Comparison of ENCODE assay signal across 8 cellular contexts in genomic region chr11:10366568-10367331, GRCh38.
DNase-seq lines count a peak whose midpoint lies in the region; ATAC-seq, FAIRE-seq and TF ChIP-seq lines count a peak whose summit lies in the region.

No MANE protein-coding gene starts in this region.

- H3K27ac ChIP-seq in K562 (ENCODE audit: extremely low read depth, low read depth, low read length), result no peak overlapping the region

- DNase-seq in GM12864 (ENCODE audit: low read depth) (peak; percentile 76), NCI-H1694 (lab: John Stamatoyannopoulos, UW) (peak; percentile 38), T1000 (lab: John Stamatoyannopoulos, UW) (peak; percentile 64), K562 (ENCODE audit: extremely low read depth in 1 of 4, low spot score in 3 of 4) (peak; percentile 68 to 87 (median 75)), iPS DF 4.7 (ENCODE audit: extremely low read depth, low spot score) (peak; percentile 95)
- DNase-seq in stimulated activated CD4-positive, alpha-beta T cell treated with anti-CD3 and anti-CD28 coated beads, Interleukin-12 subunit alpha, Interleukin-12 subunit beta, amount 100 ng/mL, for 48 hours (ENCODE audit: low read depth in 2 of 3, low spot score in 1 of 3), result peak; percentile 44 to 70 (median 54)

- H3K9me1 ChIP-seq in K562 (ENCODE audit: control insufficient read depth, insufficient read depth, low read length), result no peaks in the 10 kb centered on the region

- BruUV-seq in K562 (replicated peaks; lab: Mats Ljungman, UMichigan), result no TSS peak

- 3% methylated on average over 8 of the region's 8 CpGs for WGBS in K562 (ENCODE audit: insufficient coverage, low coverage, missing lambda C conversion rate)

- H3K27me3 ChIP-seq in K562 (ENCODE audit: control insufficient read depth in 2 of 2, insufficient read depth in 2 of 2, low read length in 2 of 2), result peaks cover 0 to 4% of the 10 kb centered on the region in 2 experiments; a peak in 1 of 5 replicates

- H2AFZ ChIP-seq in K562 (ENCODE audit: low read depth, low read length), result peak overlapping the region; percentile 86

- CTCF ChIA-PET in K562 (lab: Yijun Ruan, JAX; ENCODE audit: low intra/inter-chr PET ratio), result interaction anchor here (1.2 to 1.3 kb wide), 3 partner anchors 15 to 185 kb away, joined by 3 to 5 read pairs (median 4); no protein-coding TSS in a partner anchor

- H4K20me1 ChIP-seq in K562 (replicated peaks; ENCODE audit: control insufficient read depth, insufficient read depth, low read length), result no peaks in the 10 kb centered on the region

- peak; percentile 94 for TF ChIP-seq CTCF in GM12864 (IDR thresholded peaks at IDR 0.05; ENCODE audit: low read depth, low read length, missing control alignments)
- peak; percentile 91 to 93 (median 91) for TF ChIP-seq CTCF in K562 (IDR thresholded peaks at IDR 0.05 in 2 of 3, conservative IDR thresholded peaks at IDR 0.05 in 1 of 3; ENCODE audit: insufficient read depth in 2 of 3, low read depth in 1 of 3, low read length in 3 of 3)

- H3K79me2 ChIP-seq in K562 (ENCODE audit: control insufficient read depth, insufficient read depth, low read length), result no peaks in the 10 kb centered on the region

- H3K4me3 ChIP-seq in GM12864 (ENCODE audit: low read depth, low read length) (no peak overlapping the region), K562 (no peak overlapping the region)

- peak; percentile 96 for FAIRE-seq in K562 (lab: Jason Lieb, UNC)

- peak; percentile 68 to 85 for TF ChIP-seq RAD21 in K562 (CRISPR knock-in tag; conservative IDR thresholded peaks at IDR 0.05 in 1 of 2, IDR thresholded peaks at IDR 0.05 in 1 of 2)

- H3K36me3 ChIP-seq in K562 (ENCODE audit: control insufficient read depth, insufficient read depth, low read length), result no peaks in the 10 kb centered on the region

- POLR2A ChIA-PET in K562 (lab: Yijun Ruan, JAX), result interaction anchor here (0.6 to 1.6 kb wide), 6 partner anchors 12 to 567 kb away, joined by 3 read pairs; partner anchors contain the start of gene CTR9

- no peak overlapping the region for H3K9ac ChIP-seq in K562 (ENCODE audit: insufficient read depth in 1 of 2, low read depth in 2 of 2, low read length in 2 of 2)

- H3K9me3 ChIP-seq in K562 (replicated peaks; ENCODE audit: control insufficient read depth, insufficient read depth, low read depth, low read length), result no peaks in the 10 kb centered on the region; the same call in 1 of the 2 replicates

- TF ChIP-seq EP300 in K562 (IDR thresholded peaks at IDR 0.05; ENCODE audit: low read length), result 0 out of 2 replicates have a peak, but pooled peaks have one; percentile 14

- no peak for TF ChIP-seq POLR2A in K562 (conservative IDR thresholded peaks at IDR 0.05)

- peak overlapping the region; percentile 68 for H3K4me2 ChIP-seq in K562 (ENCODE audit: insufficient read depth, low read length)

- intact Hi-C loops in K562 (cut with micrococcal nuclease), result loop anchor here (1.0 to 5.0 kb wide), 5 partner anchors 44 to 609 kb away; no protein-coding TSS in a partner anchor

- ATAC-seq in HG02763 (IDR thresholded peaks at IDR 0.05; ENCODE audit: unreplicated experiment) (peak; percentile 41), K562 (peak; percentile 99), GM19324 (IDR thresholded peaks at IDR 0.05; ENCODE audit: low FRiP score, unreplicated experiment) (no peak)

- H3K4me1 ChIP-seq in K562 (replicated peaks in 1 of 2; ENCODE audit: control insufficient read depth in 2 of 2, insufficient read depth in 2 of 2, low read length in 2 of 2), result peaks cover 3 to 4% of the 10 kb centered on the region in 2 experiments; a peak in 3 of 5 replicates

- in situ Hi-C loops in K562 (cut with MboI), result no loop called here

TF ChIP-seq in K562, 482 proteins besides CTCF, POLR2A, EP300 and RAD21 (continues in another document):
- TF ChIP-seq, protein P1, sequence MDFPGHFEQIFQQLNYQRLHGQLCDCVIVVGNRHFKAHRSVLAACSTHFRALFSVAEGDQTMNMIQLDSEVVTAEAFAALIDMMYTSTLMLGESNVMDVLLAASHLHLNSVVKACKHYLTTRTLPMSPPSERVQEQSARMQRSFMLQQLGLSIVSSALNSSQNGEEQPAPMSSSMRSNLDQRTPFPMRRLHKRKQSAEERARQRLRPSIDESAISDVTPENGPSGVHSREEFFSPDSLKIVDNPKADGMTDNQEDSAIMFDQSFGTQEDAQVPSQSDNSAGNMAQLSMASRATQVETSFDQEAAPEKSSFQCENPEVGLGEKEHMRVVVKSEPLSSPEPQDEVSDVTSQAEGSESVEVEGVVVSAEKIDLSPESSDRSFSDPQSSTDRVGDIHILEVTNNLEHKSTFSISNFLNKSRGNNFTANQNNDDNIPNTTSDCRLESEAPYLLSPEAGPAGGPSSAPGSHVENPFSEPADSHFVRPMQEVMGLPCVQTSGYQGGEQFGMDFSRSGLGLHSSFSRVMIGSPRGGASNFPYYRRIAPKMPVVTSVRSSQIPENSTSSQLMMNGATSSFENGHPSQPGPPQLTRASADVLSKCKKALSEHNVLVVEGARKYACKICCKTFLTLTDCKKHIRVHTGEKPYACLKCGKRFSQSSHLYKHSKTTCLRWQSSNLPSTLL (IDR thresholded peaks at IDR 0.05), result no peak
- TF ChIP-seq, protein P2, sequence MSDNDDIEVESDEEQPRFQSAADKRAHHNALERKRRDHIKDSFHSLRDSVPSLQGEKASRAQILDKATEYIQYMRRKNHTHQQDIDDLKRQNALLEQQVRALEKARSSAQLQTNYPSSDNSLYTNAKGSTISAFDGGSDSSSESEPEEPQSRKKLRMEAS (CRISPR knock-in tag; IDR thresholded peaks at IDR 0.05), result peak; percentile 76
- TF ChIP-seq NCOA6 (IDR thresholded peaks at IDR 0.05) (no peak), DPF2 (IDR thresholded peaks at IDR 0.05) (peak; percentile 58), GABPA (tag; conservative IDR thresholded peaks at IDR 0.05; ENCODE audit: low read depth) (no peak), TBP (optimal IDR thresholded peaks at IDR 0.05; ENCODE audit: low read depth, low read length) (peak; percentile 26), XRCC3 (IDR thresholded peaks at IDR 0.05) (no peak), U2AF1 (optimal IDR thresholded peaks at IDR 0.05; ENCODE audit: low read depth, low read length) (no peak), RFX7 (CRISPR knock-in tag; IDR thresholded peaks at IDR 0.05) (no peak), CC2D1A (IDR thresholded peaks at IDR 0.05) (peak; percentile 48; the same call in 1 of the 2 replicates), NCOA2 (IDR thresholded peaks at IDR 0.05; ENCODE audit: partially characterized antibody in 2 of 2) (no peak), RB1 (IDR thresholded peaks at IDR 0.05; ENCODE audit: low read depth) (peak; percentile 50; the same call in 1 of the 2 replicates), GTF2F1 (IDR thresholded peaks at IDR 0.05; ENCODE audit: low read depth, low read length) (no peak), ARID1B (IDR thresholded peaks at IDR 0.05) (peak; percentile 45; the same call in 1 of the 2 replicates), NRF1 (conservative IDR thresholded peaks at IDR 0.05 in 1 of 2, IDR thresholded peaks at IDR 0.05 in 1 of 2) (peak in 1 of 2 experiments; percentile 31; a peak in 1 of 4 replicates)
- TF ChIP-seq, protein P3, sequence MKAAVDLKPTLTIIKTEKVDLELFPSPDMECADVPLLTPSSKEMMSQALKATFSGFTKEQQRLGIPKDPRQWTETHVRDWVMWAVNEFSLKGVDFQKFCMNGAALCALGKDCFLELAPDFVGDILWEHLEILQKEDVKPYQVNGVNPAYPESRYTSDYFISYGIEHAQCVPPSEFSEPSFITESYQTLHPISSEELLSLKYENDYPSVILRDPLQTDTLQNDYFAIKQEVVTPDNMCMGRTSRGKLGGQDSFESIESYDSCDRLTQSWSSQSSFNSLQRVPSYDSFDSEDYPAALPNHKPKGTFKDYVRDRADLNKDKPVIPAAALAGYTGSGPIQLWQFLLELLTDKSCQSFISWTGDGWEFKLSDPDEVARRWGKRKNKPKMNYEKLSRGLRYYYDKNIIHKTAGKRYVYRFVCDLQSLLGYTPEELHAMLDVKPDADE (conservative IDR thresholded peaks at IDR 0.05; ENCODE audit: control insufficient read depth, low read depth, low read length), result no peak; the same call in 1 of the 2 replicates
- TF ChIP-seq, protein P4, sequence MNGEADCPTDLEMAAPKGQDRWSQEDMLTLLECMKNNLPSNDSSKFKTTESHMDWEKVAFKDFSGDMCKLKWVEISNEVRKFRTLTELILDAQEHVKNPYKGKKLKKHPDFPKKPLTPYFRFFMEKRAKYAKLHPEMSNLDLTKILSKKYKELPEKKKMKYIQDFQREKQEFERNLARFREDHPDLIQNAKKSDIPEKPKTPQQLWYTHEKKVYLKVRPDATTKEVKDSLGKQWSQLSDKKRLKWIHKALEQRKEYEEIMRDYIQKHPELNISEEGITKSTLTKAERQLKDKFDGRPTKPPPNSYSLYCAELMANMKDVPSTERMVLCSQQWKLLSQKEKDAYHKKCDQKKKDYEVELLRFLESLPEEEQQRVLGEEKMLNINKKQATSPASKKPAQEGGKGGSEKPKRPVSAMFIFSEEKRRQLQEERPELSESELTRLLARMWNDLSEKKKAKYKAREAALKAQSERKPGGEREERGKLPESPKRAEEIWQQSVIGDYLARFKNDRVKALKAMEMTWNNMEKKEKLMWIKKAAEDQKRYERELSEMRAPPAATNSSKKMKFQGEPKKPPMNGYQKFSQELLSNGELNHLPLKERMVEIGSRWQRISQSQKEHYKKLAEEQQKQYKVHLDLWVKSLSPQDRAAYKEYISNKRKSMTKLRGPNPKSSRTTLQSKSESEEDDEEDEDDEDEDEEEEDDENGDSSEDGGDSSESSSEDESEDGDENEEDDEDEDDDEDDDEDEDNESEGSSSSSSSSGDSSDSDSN (IDR thresholded peaks at IDR 0.05; ENCODE audit: borderline replicate concordance in 1 of 2, low read depth in 2 of 2, low read length in 2 of 2), result peak in 1 of 2 experiments; percentile 60; a peak in 1 of 4 replicates
- TF ChIP-seq, protein P5, sequence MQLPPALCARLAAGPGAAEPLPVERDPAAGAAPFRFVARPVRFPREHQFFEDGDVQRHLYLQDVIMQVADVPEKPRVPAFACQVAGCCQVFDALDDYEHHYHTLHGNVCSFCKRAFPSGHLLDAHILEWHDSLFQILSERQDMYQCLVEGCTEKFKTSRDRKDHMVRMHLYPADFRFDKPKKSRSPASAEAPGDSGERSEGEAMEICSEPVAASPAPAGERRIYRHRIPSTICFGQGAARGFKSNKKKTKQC (CRISPR knock-in tag; IDR thresholded peaks at IDR 0.05), result no peak
- TF ChIP-seq, protein P6, sequence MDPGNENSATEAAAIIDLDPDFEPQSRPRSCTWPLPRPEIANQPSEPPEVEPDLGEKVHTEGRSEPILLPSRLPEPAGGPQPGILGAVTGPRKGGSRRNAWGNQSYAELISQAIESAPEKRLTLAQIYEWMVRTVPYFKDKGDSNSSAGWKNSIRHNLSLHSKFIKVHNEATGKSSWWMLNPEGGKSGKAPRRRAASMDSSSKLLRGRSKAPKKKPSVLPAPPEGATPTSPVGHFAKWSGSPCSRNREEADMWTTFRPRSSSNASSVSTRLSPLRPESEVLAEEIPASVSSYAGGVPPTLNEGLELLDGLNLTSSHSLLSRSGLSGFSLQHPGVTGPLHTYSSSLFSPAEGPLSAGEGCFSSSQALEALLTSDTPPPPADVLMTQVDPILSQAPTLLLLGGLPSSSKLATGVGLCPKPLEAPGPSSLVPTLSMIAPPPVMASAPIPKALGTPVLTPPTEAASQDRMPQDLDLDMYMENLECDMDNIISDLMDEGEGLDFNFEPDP (CRISPR knock-in tag; IDR thresholded peaks at IDR 0.05), result no peak

Comparison
In these comparisons a context has a peak if more than half of its experiments do, and no peak if none do; other contexts are left out.
1. DNase-seq: peak in every context shown above with its lines; median percentile 95 in iPS DF 4.7; 76 in GM12864; 75 in K562; 64 in T1000; 54 in stimulated activated CD4-positive, alpha-beta T cell treated with anti-CD3 and anti-CD28 coated beads, Interleukin-12 subunit alpha, Interleukin-12 subunit beta, amount 100 ng/mL, for 48 hours; 38 in NCI-H1694.